ENCODE assay signal across 19 cellular contexts in the genomic region with DNA sequence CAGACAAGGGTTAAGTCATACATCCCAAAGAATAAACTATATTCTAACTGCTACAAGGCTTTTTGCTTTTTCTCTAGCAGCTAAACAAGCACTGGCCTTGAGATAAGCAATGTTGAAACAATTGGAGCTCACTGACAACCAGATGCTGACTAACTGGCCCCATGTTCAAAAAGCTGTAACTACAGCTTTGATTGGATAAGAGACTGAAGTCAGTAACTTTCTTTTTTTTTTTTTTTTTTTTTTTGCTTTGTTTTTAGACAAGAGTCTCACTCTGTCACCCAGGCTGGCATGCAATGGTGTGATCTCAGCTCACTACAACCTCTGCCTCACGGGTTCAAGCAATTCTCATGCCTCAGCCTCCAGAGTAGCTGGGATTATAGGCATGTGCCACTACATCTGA. TPM values are rescaled to one million over a fixed set of nuclear protein-coding genes. Genes with fewer than 3 reads are reported as not detected.
DNase-seq lines count a peak whose midpoint lies in the region; ATAC-seq, FAIRE-seq and TF ChIP-seq lines count a peak whose summit lies in the region.
"Had no signal": no experiment of that assay in that cellular context is flagged by ENCODE, and none has a peak within 500 bp of the region (broad histone marks: within the 10 kb centered on the region; RNA-seq: fewer than 3 reads in every experiment).

No MANE protein-coding gene starts in this region.

- TF ChIP-seq RAD21 in K562 (CRISPR knock-in tag; conservative IDR thresholded peaks at IDR 0.05 in 1 of 2, IDR thresholded peaks at IDR 0.05 in 1 of 2) = no peak

- H3K36me3 ChIP-seq in K562 (ENCODE audit: control insufficient read depth, insufficient read depth, low read length) (no peaks in the 10 kb centered on the region), pancreas (no peaks in the 10 kb centered on the region), MM.1S (replicated peaks; ENCODE audit: insufficient read depth, low read length) (no peaks in the 10 kb centered on the region)
- H3K36me3 ChIP-seq: BLaER1, HAP-1 had no signal

- TF ChIP-seq EP300 in K562 (IDR thresholded peaks at IDR 0.05; ENCODE audit: low read length) = no peak

- H3K9me3 ChIP-seq in K562 (replicated peaks; ENCODE audit: control insufficient read depth, insufficient read depth, low read depth, low read length) (no peaks in the 10 kb centered on the region), pancreas (no peaks in the 10 kb centered on the region), MM.1S (replicated peaks; ENCODE audit: insufficient read depth, low read length) (no peaks in the 10 kb centered on the region)
- H3K9me3 ChIP-seq: BLaER1, Caco-2, HAP-1 had no signal

- H3K27ac ChIP-seq in K562 (ENCODE audit: extremely low read depth, low read depth, low read length) (no peak overlapping the region), pancreas (no peak overlapping the region), MM.1S (ENCODE audit: low read length) (no peak overlapping the region)
- H3K27ac ChIP-seq: BLaER1 had no signal

- no peaks in the 10 kb centered on the region for H4K20me1 ChIP-seq in K562 (replicated peaks; ENCODE audit: control insufficient read depth, insufficient read depth, low read length)
- H4K20me1 ChIP-seq in MM.1S (ENCODE audit: insufficient read depth, low read length) = no peaks in the 10 kb centered on the region
- H4K20me1 ChIP-seq: BLaER1 had no signal

- TF ChIP-seq CTCF in K562 (IDR thresholded peaks at IDR 0.05 in 2 of 3, conservative IDR thresholded peaks at IDR 0.05 in 1 of 3; ENCODE audit: insufficient read depth in 2 of 3, low read depth in 1 of 3, low read length in 3 of 3) = no peak
- TF ChIP-seq CTCF in fibroblast of the aortic adventitia (IDR thresholded peaks at IDR 0.05; ENCODE audit: insufficient read depth, low read length) = no peak
- TF ChIP-seq CTCF in pancreas (IDR thresholded peaks at IDR 0.05) = no peak
- no peak for TF ChIP-seq CTCF in GM20000 (IDR thresholded peaks at IDR 0.05; ENCODE audit: extremely low read depth, missing control alignments)
- TF ChIP-seq CTCF in MM.1S (IDR thresholded peaks at IDR 0.05; ENCODE audit: low read length) = no peak

- no peaks in the 10 kb centered on the region for H3K9me1 ChIP-seq in K562 (ENCODE audit: control insufficient read depth, insufficient read depth, low read length)

- no peaks in the 10 kb centered on the region for H3K79me2 ChIP-seq in K562 (ENCODE audit: control insufficient read depth, insufficient read depth, low read length)
- no peaks in the 10 kb centered on the region for H3K79me2 ChIP-seq in MM.1S (ENCODE audit: low read length)

- BruUV-seq in K562 (replicated peaks; lab: Mats Ljungman, UMichigan) = no TSS peak

- WGBS in K562 (ENCODE audit: insufficient coverage, low coverage, missing lambda C conversion rate) = 0% methylated on average over 1 of the region's 1 CpG
- 69 to 71% methylated on average over 1 of the region's 1 CpG for WGBS in pancreas, 2 donors

- ATAC-seq in K562 (no peak), pancreas (peak; percentile 80 to 92 (median 88))

- H3K9ac ChIP-seq in K562 (ENCODE audit: insufficient read depth in 1 of 2, low read depth in 2 of 2, low read length in 2 of 2) = no peak overlapping the region
- H3K9ac ChIP-seq in MM.1S (ENCODE audit: low read length) = no peak overlapping the region
- H3K9ac ChIP-seq: BLaER1 had no signal

- H3F3A ChIP-seq in MM.1S (ENCODE audit: insufficient read depth, low read length) = no peaks in the 10 kb centered on the region

- H3K4me3 ChIP-seq in K562 (no peak overlapping the region), fibroblast of the aortic adventitia (ENCODE audit: low read depth, low read length) (no peak overlapping the region), pancreas (no peak overlapping the region), MM.1S (ENCODE audit: low read length) (no peak overlapping the region)
- H3K4me3 ChIP-seq: BLaER1, HAP-1 had no signal

- in situ Hi-C loops in K562 (cut with MboI) = no loop called here

- no peaks in the 10 kb centered on the region for H3K9me2 ChIP-seq in MM.1S (replicated peaks; ENCODE audit: insufficient read depth, low read length)

- 0 out of 5 replicates have a peak, but pooled peaks cover 0 to 5% of the 10 kb centered on the region in 2 experiments for H3K27me3 ChIP-seq in K562 (ENCODE audit: control insufficient read depth in 2 of 2, insufficient read depth in 2 of 2, low read length in 2 of 2)
- H3K27me3 ChIP-seq in pancreas = no peaks in the 10 kb centered on the region
- no peaks in the 10 kb centered on the region for H3K27me3 ChIP-seq in MM.1S (replicated peaks; ENCODE audit: insufficient read depth, low read length)
- H3K27me3 ChIP-seq: BLaER1 had no signal

- H2AFZ ChIP-seq in K562 (ENCODE audit: low read depth, low read length) = no peak overlapping the region
- no peak overlapping the region for H2AFZ ChIP-seq in MM.1S (ENCODE audit: low read length)

- intact Hi-C loops in K562 (cut with micrococcal nuclease) = no loop called here
- intact Hi-C loops in pancreas (cut with DNase I) = no loop called here

- no peak for TF ChIP-seq POLR2A in K562 (conservative IDR thresholded peaks at IDR 0.05)

- H3K4me2 ChIP-seq in K562 (ENCODE audit: insufficient read depth, low read length) (no peak overlapping the region), MM.1S (ENCODE audit: low read depth, low read length) (no peak overlapping the region)
- H3K4me2 ChIP-seq: BLaER1 had no signal

- DNase-seq in RPMI7951 (ENCODE audit: low read depth) (peak; percentile 33), K562 (ENCODE audit: extremely low read depth in 1 of 4, low spot score in 3 of 4) (no peak), fibroblast of the aortic adventitia (ENCODE audit: low read depth) (peak; percentile 86), pancreas (peak in 1 of 6 donors; percentile 13), GM20000 (ENCODE audit: low spot score) (no peak), NCI-H2171 (lab: John Stamatoyannopoulos, UW) (no peak), inferior parietal cortex (ENCODE audit: extremely low spot score) (no peak), MM.1S (no peak)
- DNase-seq: 8988T; AML-193; Caco-2; CD8-positive, alpha-beta memory T cell; DND-41; GDM1 had no signal

- CTCF ChIA-PET in K562 (lab: Yijun Ruan, JAX; ENCODE audit: low intra/inter-chr PET ratio) = no interaction called here

- no peak for FAIRE-seq in K562 (lab: Jason Lieb, UNC)
- no peak for FAIRE-seq in pancreas (lab: Jason Lieb, UNC)
- FAIRE-seq: GM12892, H1, HTR-8/SVneo had no signal

- POLR2A ChIA-PET in K562 (lab: Yijun Ruan, JAX) = no interaction called here

- H3K4me1 ChIP-seq in K562 (replicated peaks in 1 of 2; ENCODE audit: control insufficient read depth in 2 of 2, insufficient read depth in 2 of 2, low read length in 2 of 2) (no peaks in the 10 kb centered on the region), pancreas (peaks cover 0 to 12% (median 0%) of the 10 kb centered on the region in 3 donors), MM.1S (ENCODE audit: low read length) (no peaks in the 10 kb centered on the region)
- H3K4me1 ChIP-seq: BLaER1, Caco-2, HAP-1 had no signal

TF ChIP-seq in K562, 482 proteins besides CTCF, POLR2A, EP300 and RAD21:
- TF ChIP-seq ZNF695 (CRISPR knock-in tag; IDR thresholded peaks at IDR 0.05) = no peak
- peak; percentile 29 to 45; a peak in 1 of 4 replicates for TF ChIP-seq FOXA3 (CRISPR knock-in tag; conservative IDR thresholded peaks at IDR 0.05 in 1 of 2, IDR thresholded peaks at IDR 0.05 in 1 of 2)
- no peak for TF ChIP-seq TSC22D4 (tag; IDR thresholded peaks at IDR 0.05)
- no peak for TF ChIP-seq FOS (IDR thresholded peaks at IDR 0.05; ENCODE audit: extremely low read depth, insufficient read length)
- TF ChIP-seq PHF8 (IDR thresholded peaks at IDR 0.05; ENCODE audit: borderline replicate concordance, low read length) = no peak
- TF ChIP-seq ZSCAN29 (IDR thresholded peaks at IDR 0.05) = no peak
- TF ChIP-seq, protein P1, sequence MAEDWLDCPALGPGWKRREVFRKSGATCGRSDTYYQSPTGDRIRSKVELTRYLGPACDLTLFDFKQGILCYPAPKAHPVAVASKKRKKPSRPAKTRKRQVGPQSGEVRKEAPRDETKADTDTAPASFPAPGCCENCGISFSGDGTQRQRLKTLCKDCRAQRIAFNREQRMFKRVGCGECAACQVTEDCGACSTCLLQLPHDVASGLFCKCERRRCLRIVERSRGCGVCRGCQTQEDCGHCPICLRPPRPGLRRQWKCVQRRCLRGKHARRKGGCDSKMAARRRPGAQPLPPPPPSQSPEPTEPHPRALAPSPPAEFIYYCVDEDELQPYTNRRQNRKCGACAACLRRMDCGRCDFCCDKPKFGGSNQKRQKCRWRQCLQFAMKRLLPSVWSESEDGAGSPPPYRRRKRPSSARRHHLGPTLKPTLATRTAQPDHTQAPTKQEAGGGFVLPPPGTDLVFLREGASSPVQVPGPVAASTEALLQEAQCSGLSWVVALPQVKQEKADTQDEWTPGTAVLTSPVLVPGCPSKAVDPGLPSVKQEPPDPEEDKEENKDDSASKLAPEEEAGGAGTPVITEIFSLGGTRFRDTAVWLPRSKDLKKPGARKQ (CRISPR knock-in tag; IDR thresholded peaks at IDR 0.05) = no peak

RNA-seq across cellular contexts. Expression of a gene that starts 45.4 kb away (rescaled TPM):
- 10.3 and 10.7 TPM in 2 replicates for total RNA-seq in RPMI7951 (2014; rRNA removed; shearing (Covaris generic))
- total RNA-seq in K562 (2011; cell fraction: chromatin; rRNA removed; ENCODE audit: low replicate concordance) = 0.46 TPM in 1 of 2 replicates, not detected in the other
- 0.50 TPM in 1 of 2 replicates, not detected in the other for total RNA-seq in K562 (2011; cell fraction: nucleolus; rRNA removed)
- total RNA-seq in K562 (2011; cell fraction: nucleoplasm; rRNA removed) = 0.29 and 0.69 TPM in 2 replicates
- 0.12 TPM in 1 of 2 replicates, not detected in the other for total RNA-seq in K562 (2014; rRNA removed)
- total RNA-seq in K562 (2014; rRNA removed; fragmentation: Illumina TruSeq; extraction: Trizol) = 0.10 TPM in 1 of 2 replicates, not detected in the other
- 0.08 TPM in 1 of 2 replicates, not detected in the other for total RNA-seq in K562 (2015; rRNA removed; fragmentation: Illumina TruSeq; extraction: Trizol)
- total RNA-seq in K562 (2021) = 0.11 and 0.16 TPM in 2 replicates
- polyA plus RNA-seq in K562 (2011; rRNA removed) = 0.51 and 0.68 TPM in 2 replicates
- 0.52 and 0.60 TPM in 2 replicates for polyA plus RNA-seq in K562 (2011; cell fraction: cytosol; rRNA removed)
- polyA plus RNA-seq in K562 (2011; cell fraction: nucleus; rRNA removed) = 0.98 and 1.0 TPM in 2 replicates
- 0.30 and 0.53 TPM in 2 replicates for polyA plus RNA-seq in K562 (2012)
- polyA plus RNA-seq in K562 (2014; fragmentation: Illumina TruSeq; extraction: Trizol) = 0.18 and 0.19 TPM in 2 replicates
- under 1 TPM; 0.10 to 0.15 TPM for polyA plus RNA-seq in K562 (2014; fragmentation: Nextera tagmentation; extraction: Ambion mirVana)
- polyA plus RNA-seq in K562 (2014; rRNA removed) = 0.04 TPM in 1 of 2 replicates, not detected in the other
- 0.39 and 0.54 TPM in 2 replicates for polyA minus RNA-seq in K562 (2011; rRNA and poly(A)+ RNA removed)
- 0.57 TPM in 1 of 2 replicates, not detected in the other for polyA minus RNA-seq in K562 (2011; cell fraction: cytosol; rRNA and poly(A)+ RNA removed)
- 0.40 and 0.44 TPM in 2 replicates for polyA minus RNA-seq in K562 (2011; cell fraction: nucleus; rRNA and poly(A)+ RNA removed)
- total RNA-seq in fibroblast of the aortic adventitia (ENCODE audit: low replicate concordance) = not detected in 2 replicates
- 10 to 100 TPM; 14.8 to 30.5 (median 19.9) TPM for total RNA-seq in pancreas
- polyA plus RNA-seq in pancreas = 10 to 100 TPM; 20.3 to 25.2 TPM
- total RNA-seq: CD8-positive, alpha-beta memory T cell had no signal

Comparison
In these comparisons a context has a peak if more than half of its experiments do, and no peak if none do; other contexts are left out.
1. DNase-seq: peak in RPMI7951 (single experiment) and fibroblast of the aortic adventitia (single experiment); none in K562 (0 of 4), GM20000 (single experiment), NCI-H2171 (single experiment), inferior parietal cortex (single experiment) and MM.1S (single experiment).